ENCODE assay signal across 2 cellular contexts in genomic region chr19:4859697-4860096, GRCh38.
TF ChIP-seq lines count a peak whose summit lies in the region.

No MANE protein-coding gene starts in this region.

TF ChIP-seq in GM23338, 12 proteins besides CTCF, POLR2A, EP300 and RAD21:
- TF ChIP-seq ETS1 (IDR thresholded peaks at IDR 0.05) (no peak), POLR2AphosphoS5 (IDR thresholded peaks at IDR 0.05; ENCODE audit: low read depth) (no peak), EZH2phosphoT487 (IDR thresholded peaks at IDR 0.05; ENCODE audit: unreplicated experiment) (no peak), ZNF462 (CRISPR knock-in tag; IDR thresholded peaks at IDR 0.05) (no peak), ZNF331 (CRISPR knock-in tag; IDR thresholded peaks at IDR 0.05; ENCODE audit: low read depth) (no peak), ZNF114 (CRISPR knock-in tag; IDR thresholded peaks at IDR 0.05) (no peak), EZH2 (IDR thresholded peaks at IDR 0.05; ENCODE audit: low read depth, unreplicated experiment) (no peak), JUNB (IDR thresholded peaks at IDR 0.05; ENCODE audit: unreplicated experiment) (no peak), REST (IDR thresholded peaks at IDR 0.05; ENCODE audit: unreplicated experiment) (no peak), STAT1 (IDR thresholded peaks at IDR 0.05; ENCODE audit: unreplicated experiment) (no peak), NANOG (IDR thresholded peaks at IDR 0.05; ENCODE audit: borderline replicate concordance) (no peak), CREB1 (CRISPR knock-in tag; IDR thresholded peaks at IDR 0.05; ENCODE audit: low read depth) (no peak)
TF ChIP-seq in GM23338: peak in this region for 0.

TF ChIP-seq in K562, 482 proteins besides CTCF, POLR2A, EP300 and RAD21:
- TF ChIP-seq TAF1 (IDR thresholded peaks at IDR 0.05; ENCODE audit: control insufficient read depth, extremely low read depth, insufficient read depth, low read length, severe bottlenecking) (no peak), RBFOX2 (IDR thresholded peaks at IDR 0.05; ENCODE audit: low read depth, low read length) (0 out of 2 replicates have a peak, but pooled peaks have one; percentile 42), HMGN3 (IDR thresholded peaks at IDR 0.05; ENCODE audit: borderline replicate concordance, extremely low read depth, insufficient read length, low read depth, low read length) (no peak), YY1 (IDR thresholded peaks at IDR 0.05; ENCODE audit: borderline replicate concordance in 1 of 3, control insufficient read depth in 1 of 3, extremely low read depth in 1 of 3, insufficient read depth in 3 of 3, insufficient read length in 1 of 3, insufficient replicate concordance in 2 of 3, low read depth in 1 of 3, low read length in 2 of 3) (no peak), PPARD (CRISPR knock-in tag; IDR thresholded peaks at IDR 0.05) (no peak), ZBTB7A (IDR thresholded peaks at IDR 0.05; ENCODE audit: borderline replicate concordance, control insufficient read depth, low read depth, low read length) (no peak)
